ENCODE assay signal across 22 cellular contexts in genomic region chr3:50102558-50102957, GRCh38. TPM values are rescaled to one million over a fixed set of nuclear protein-coding genes. Genes with fewer than 3 reads are reported as not detected.
"Had no signal": no experiment of that assay in that cellular context is flagged by ENCODE, and none has a peak within 500 bp of the region (broad histone marks: within the 10 kb centered on the region; RNA-seq: fewer than 3 reads in every experiment).

No MANE protein-coding gene starts in this region.

- H3K9me3 Mint-ChIP-seq: naive thymus-derived CD4-positive, alpha-beta T cell; neural crest cell; stimulated activated naive CD8-positive, alpha-beta T cell treated with anti-CD3 and anti-CD28 coated beads, Interleukin-15, amount 100 ng/mL, for 72 hours had no signal

- H3K27ac ChIP-seq: coronary artery, dorsolateral prefrontal cortex, heart left ventricle, pancreas, testis, tibial nerve, upper lobe of right lung, vagina had no signal

- H3K4me3 Mint-ChIP-seq: naive thymus-derived CD4-positive, alpha-beta T cell; neural crest cell; stimulated activated naive CD8-positive, alpha-beta T cell treated with anti-CD3 and anti-CD28 coated beads, Interleukin-15, amount 100 ng/mL, for 72 hours had no signal

- H3K4me1 Mint-ChIP-seq: neural crest cell; stimulated activated naive CD8-positive, alpha-beta T cell treated with anti-CD3 and anti-CD28 coated beads, Interleukin-15, amount 100 ng/mL, for 72 hours had no signal

- H3K4me3 ChIP-seq: coronary artery, dorsolateral prefrontal cortex, heart left ventricle, pancreas, testis, tibial nerve, upper lobe of right lung, vagina had no signal

- H3K4me1 ChIP-seq: pancreas, testis, tibial nerve, vagina had no signal

- DNase-seq: dorsolateral prefrontal cortex; effector CD8-positive, alpha-beta T cell; heart left ventricle; hippocampal formation; kidney glomerular epithelial cell; mammary epithelial cell; naive thymus-derived CD4-positive, alpha-beta T cell; nucleus accumbens; pancreas; right cardiac atrium; small intestine; stimulated activated CD4-positive, alpha-beta T cell treated with anti-CD3 and anti-CD28 coated beads, Interleukin-12 subunit alpha, Interleukin-12 subunit beta, amount 100 ng/mL, for 4 hours; stimulated activated naive CD8-positive, alpha-beta T cell treated with anti-CD3 and anti-CD28 coated beads, Interleukin-15, amount 100 ng/mL, for 72 hours; testis; upper lobe of right lung had no signal

- H3K9me3 ChIP-seq: heart left ventricle, pancreas, testis, tibial nerve, upper lobe of right lung, vagina had no signal

- H3K27me3 ChIP-seq: dorsolateral prefrontal cortex, heart left ventricle, pancreas, testis, tibial nerve, upper lobe of right lung, vagina had no signal

- H3K27ac Mint-ChIP-seq: progenitor cell of endocrine pancreas had no signal

- H3K27me3 Mint-ChIP-seq: naive thymus-derived CD4-positive, alpha-beta T cell; progenitor cell of endocrine pancreas; stimulated activated naive CD8-positive, alpha-beta T cell treated with anti-CD3 and anti-CD28 coated beads, Interleukin-15, amount 100 ng/mL, for 72 hours had no signal

- ATAC-seq: esophagus mucosa; heart left ventricle; left lobe of liver; naive thymus-derived CD4-positive, alpha-beta T cell; pancreas; right cardiac atrium; stimulated activated naive CD8-positive, alpha-beta T cell treated with anti-CD3 and anti-CD28 coated beads, Interleukin-15, amount 100 ng/mL, for 72 hours; upper lobe of right lung had no signal

RNA-seq across cellular contexts. Expression of gene SEMA3F, which starts 52.6 kb away (rescaled TPM):
- polyA plus RNA-seq: naive thymus-derived CD4-positive, alpha-beta T cell had no signal
